ENCODE assay signal across 2 cellular contexts in genomic region chr20:63305933-63306672, GRCh38.
TF ChIP-seq lines count a peak whose summit lies in the region.

No MANE protein-coding gene starts in this region.

TF ChIP-seq in K562, 482 proteins besides CTCF, POLR2A, EP300 and RAD21:
- peak in 1 of 2 experiments; percentile 36; a peak in 1 of 3 replicates for TF ChIP-seq CBX3 (IDR thresholded peaks at IDR 0.05; ENCODE audit: borderline replicate concordance in 1 of 2, low read length in 2 of 2)
- TF ChIP-seq, protein P1, sequence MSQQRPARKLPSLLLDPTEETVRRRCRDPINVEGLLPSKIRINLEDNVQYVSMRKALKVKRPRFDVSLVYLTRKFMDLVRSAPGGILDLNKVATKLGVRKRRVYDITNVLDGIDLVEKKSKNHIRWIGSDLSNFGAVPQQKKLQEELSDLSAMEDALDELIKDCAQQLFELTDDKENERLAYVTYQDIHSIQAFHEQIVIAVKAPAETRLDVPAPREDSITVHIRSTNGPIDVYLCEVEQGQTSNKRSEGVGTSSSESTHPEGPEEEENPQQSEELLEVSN (IDR thresholded peaks at IDR 0.05; ENCODE audit: borderline replicate concordance in 1 of 2, extremely low read depth in 1 of 2, insufficient read depth in 1 of 2, insufficient read length in 1 of 2, low read depth in 1 of 2, low read length in 1 of 2, poor library complexity in 1 of 2, severe bottlenecking in 1 of 2) = peak; percentile 35 to 37
- TF ChIP-seq, protein P2, sequence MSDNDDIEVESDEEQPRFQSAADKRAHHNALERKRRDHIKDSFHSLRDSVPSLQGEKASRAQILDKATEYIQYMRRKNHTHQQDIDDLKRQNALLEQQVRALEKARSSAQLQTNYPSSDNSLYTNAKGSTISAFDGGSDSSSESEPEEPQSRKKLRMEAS (CRISPR knock-in tag; IDR thresholded peaks at IDR 0.05) = peak; percentile 79

TF ChIP-seq in HepG2, 621 proteins besides CTCF, POLR2A, EP300 and RAD21:
- TF ChIP-seq ZMYM3 (CRISPR knock-in tag; IDR thresholded peaks at IDR 0.05) (peak; percentile 85), MNT (IDR thresholded peaks at IDR 0.05) (peak; percentile 80)
- TF ChIP-seq, protein P3, sequence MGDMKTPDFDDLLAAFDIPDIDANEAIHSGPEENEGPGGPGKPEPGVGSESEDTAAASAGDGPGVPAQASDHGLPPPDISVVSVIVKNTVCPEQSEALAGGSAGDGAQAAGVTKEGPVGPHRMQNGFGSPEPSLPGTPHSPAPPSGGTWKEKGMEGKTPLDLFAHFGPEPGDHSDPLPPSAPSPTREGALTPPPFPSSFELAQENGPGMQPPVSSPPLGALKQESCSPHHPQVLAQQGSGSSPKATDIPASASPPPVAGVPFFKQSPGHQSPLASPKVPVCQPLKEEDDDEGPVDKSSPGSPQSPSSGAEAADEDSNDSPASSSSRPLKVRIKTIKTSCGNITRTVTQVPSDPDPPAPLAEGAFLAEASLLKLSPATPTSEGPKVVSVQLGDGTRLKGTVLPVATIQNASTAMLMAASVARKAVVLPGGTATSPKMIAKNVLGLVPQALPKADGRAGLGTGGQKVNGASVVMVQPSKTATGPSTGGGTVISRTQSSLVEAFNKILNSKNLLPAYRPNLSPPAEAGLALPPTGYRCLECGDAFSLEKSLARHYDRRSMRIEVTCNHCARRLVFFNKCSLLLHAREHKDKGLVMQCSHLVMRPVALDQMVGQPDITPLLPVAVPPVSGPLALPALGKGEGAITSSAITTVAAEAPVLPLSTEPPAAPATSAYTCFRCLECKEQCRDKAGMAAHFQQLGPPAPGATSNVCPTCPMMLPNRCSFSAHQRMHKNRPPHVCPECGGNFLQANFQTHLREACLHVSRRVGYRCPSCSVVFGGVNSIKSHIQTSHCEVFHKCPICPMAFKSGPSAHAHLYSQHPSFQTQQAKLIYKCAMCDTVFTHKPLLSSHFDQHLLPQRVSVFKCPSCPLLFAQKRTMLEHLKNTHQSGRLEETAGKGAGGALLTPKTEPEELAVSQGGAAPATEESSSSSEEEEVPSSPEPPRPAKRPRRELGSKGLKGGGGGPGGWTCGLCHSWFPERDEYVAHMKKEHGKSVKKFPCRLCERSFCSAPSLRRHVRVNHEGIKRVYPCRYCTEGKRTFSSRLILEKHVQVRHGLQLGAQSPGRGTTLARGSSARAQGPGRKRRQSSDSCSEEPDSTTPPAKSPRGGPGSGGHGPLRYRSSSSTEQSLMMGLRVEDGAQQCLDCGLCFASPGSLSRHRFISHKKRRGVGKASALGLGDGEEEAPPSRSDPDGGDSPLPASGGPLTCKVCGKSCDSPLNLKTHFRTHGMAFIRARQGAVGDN (CRISPR knock-in tag; IDR thresholded peaks at IDR 0.05) = peak; percentile 14; the same call in 1 of the 2 replicates
